In the genomic region with DNA sequence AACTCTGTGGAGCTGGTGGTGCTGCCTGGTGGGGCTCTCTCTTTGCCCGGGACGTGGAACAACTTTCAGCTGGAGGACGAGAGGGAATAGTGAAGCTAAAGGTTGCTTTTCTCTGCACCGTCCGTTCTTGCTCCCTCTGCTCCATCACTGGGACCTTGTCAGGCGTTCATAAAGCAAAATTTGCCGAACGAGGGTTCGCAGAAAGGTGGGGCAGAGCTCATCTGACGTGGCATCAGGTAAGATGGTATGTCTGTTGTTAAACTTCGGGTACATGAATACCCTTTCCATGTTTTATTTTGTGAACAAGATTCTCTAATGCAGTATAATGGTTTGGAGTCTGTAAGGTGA, we compare ENCODE assay signal across 8 cellular contexts. TPM values are rescaled to one million over a fixed set of nuclear protein-coding genes. Genes with fewer than 3 reads are reported as not detected.
DNase-seq lines count a peak whose midpoint lies in the region; ATAC-seq and TF ChIP-seq lines count a peak whose summit lies in the region.

No MANE protein-coding gene starts in this region.

- peak overlapping the region; percentile 81 for H3K4me3 ChIP-seq in BLaER1
- H3K4me3 ChIP-seq in astrocyte of the spinal cord (ENCODE audit: low read depth, low read length): peak overlapping the region; percentile 81

- H3K36me3 ChIP-seq in BLaER1: no peaks in the 10 kb centered on the region

- no peaks in the 10 kb centered on the region for H3K27me3 ChIP-seq in BLaER1

- TF ChIP-seq CTCF in astrocyte of the spinal cord (IDR thresholded peaks at IDR 0.05; ENCODE audit: low read depth, low read length): no peak

- H3K27ac ChIP-seq in BLaER1 (no peak overlapping the region), temporal lobe (ENCODE audit: low read depth, low read length) (peak overlapping the region; percentile 85)

- H3K4me1 ChIP-seq in BLaER1: peaks cover 22% of the 10 kb centered on the region

- H3K4me2 ChIP-seq in BLaER1: peak overlapping the region; percentile 75

- ATAC-seq in HG03460 (IDR thresholded peaks at IDR 0.05; ENCODE audit: unreplicated experiment) (peak; percentile 6), GM18517 (IDR thresholded peaks at IDR 0.05; ENCODE audit: unreplicated experiment) (no peak)

- peaks cover 9% of the 10 kb centered on the region for H3K9me3 ChIP-seq in BLaER1

- H3K9ac ChIP-seq in BLaER1: peak overlapping the region; percentile 73

- DNase-seq in astrocyte of the spinal cord (ENCODE audit: low read depth, low spot score): no peak
- peak; percentile 2 for DNase-seq in kidney tubule cell (ENCODE audit: low spot score)
- DNase-seq in T-helper 9 cell: no peak
- DNase-seq in A172 (ENCODE audit: low spot score): no peak

- in situ Hi-C loops in astrocyte of the spinal cord (cut with HindIII; ENCODE audit: low sequenced_read_pairs): no loop called here

- no peaks in the 10 kb centered on the region for H4K20me1 ChIP-seq in BLaER1

RNA-seq across cellular contexts. Expression of a gene that starts 0.4 kb away (rescaled TPM):
- total RNA-seq in temporal lobe: 60.5 TPM
- 12.2 and 18.7 TPM in 2 replicates for total RNA-seq in A172 (2014; rRNA removed; shearing (Covaris generic))

RNA-seq across cellular contexts. Expression of a gene that starts 20.6 kb away (rescaled TPM):
- 5.7 TPM for total RNA-seq in temporal lobe
- 25.9 and 40.4 TPM in 2 replicates for total RNA-seq in A172 (2014; rRNA removed; shearing (Covaris generic))
